ENCODE assay signal across 21 cellular contexts in genomic region chr9:86723351-86723750, GRCh38.
DNase-seq lines count a peak whose midpoint lies in the region; ATAC-seq and TF ChIP-seq lines count a peak whose summit lies in the region.
"Had no signal": no experiment of that assay in that cellular context is flagged by ENCODE, and none has a peak within 500 bp of the region (broad histone marks: within the 10 kb centered on the region; RNA-seq: fewer than 3 reads in every experiment).

No MANE protein-coding gene starts in this region.

- H3K4me1 ChIP-seq in osteoblast (ENCODE audit: insufficient read depth, low read length), result peaks cover 23% of the 10 kb centered on the region
- H3K4me1 ChIP-seq in A673 (ENCODE audit: insufficient read depth, low read length, poor library complexity, severe bottlenecking), result peaks cover 8% of the 10 kb centered on the region

- H3K27ac Mint-ChIP-seq in activated naive CD8-positive, alpha-beta T cell treated with anti-CD3 and anti-CD28 coated beads, Interleukin-2, amount 10 ng/mL, durations not matched to agents 7 days and 5 days, result no peak overlapping the region
- H3K27ac Mint-ChIP-seq in activated naive CD8-positive, alpha-beta T cell treated with anti-CD3 and anti-CD28 coated beads for 36 hours, result no peak overlapping the region
- no peak overlapping the region for H3K27ac Mint-ChIP-seq in central memory CD8-positive, alpha-beta T cell (ENCODE audit: low read depth)
- H3K27ac Mint-ChIP-seq: activated naive CD4-positive, alpha-beta T cell treated with anti-CD3 and anti-CD28 coated beads for 36 hours had no signal

- no peaks in the 10 kb centered on the region for H3K36me3 ChIP-seq in osteoblast (ENCODE audit: insufficient read depth, low read length)
- no peaks in the 10 kb centered on the region for H3K36me3 ChIP-seq in A673 (ENCODE audit: insufficient read depth, low read length, poor library complexity, severe bottlenecking)
- H3K36me3 ChIP-seq: heart left ventricle, transverse colon had no signal

- H3K4me3 ChIP-seq in osteoblast (ENCODE audit: insufficient read depth, low read length) (no peak overlapping the region), A673 (ENCODE audit: low read depth, low read length, poor library complexity, severe bottlenecking) (no peak overlapping the region)
- H3K4me3 ChIP-seq: heart left ventricle, transverse colon had no signal

- CTCF ChIA-PET in A673 (lab: Charles Lee), result no interaction called here

- H3K27me3 Mint-ChIP-seq in activated naive CD8-positive, alpha-beta T cell treated with anti-CD3 and anti-CD28 coated beads, Interleukin-2, amount 10 ng/mL, durations not matched to agents 7 days and 5 days, result peaks cover 7% of the 10 kb centered on the region
- H3K27me3 Mint-ChIP-seq in activated naive CD8-positive, alpha-beta T cell treated with anti-CD3 and anti-CD28 coated beads for 36 hours, result peaks cover 11% of the 10 kb centered on the region
- peaks cover 27% of the 10 kb centered on the region for H3K27me3 Mint-ChIP-seq in central memory CD8-positive, alpha-beta T cell

- H4K20me1 ChIP-seq in osteoblast (ENCODE audit: insufficient read depth, low read length), result no peaks in the 10 kb centered on the region

- H3K4me3 Mint-ChIP-seq in activated naive CD8-positive, alpha-beta T cell treated with anti-CD3 and anti-CD28 coated beads, Interleukin-2, amount 10 ng/mL, durations not matched to agents 7 days and 5 days, result no peak overlapping the region
- H3K4me3 Mint-ChIP-seq in activated naive CD8-positive, alpha-beta T cell treated with anti-CD3 and anti-CD28 coated beads for 36 hours, result no peak overlapping the region
- no peak overlapping the region for H3K4me3 Mint-ChIP-seq in central memory CD8-positive, alpha-beta T cell
- H3K4me3 Mint-ChIP-seq: activated naive CD4-positive, alpha-beta T cell treated with anti-CD3 and anti-CD28 coated beads for 36 hours had no signal

- H3K9me3 ChIP-seq in osteoblast (ENCODE audit: low read depth, low read length) (no peaks in the 10 kb centered on the region), A673 (ENCODE audit: low read depth, low read length, poor library complexity, severe bottlenecking) (no peaks in the 10 kb centered on the region)
- H3K9me3 ChIP-seq: transverse colon had no signal

- H3K9me3 Mint-ChIP-seq in activated naive CD8-positive, alpha-beta T cell treated with anti-CD3 and anti-CD28 coated beads, Interleukin-2, amount 10 ng/mL, durations not matched to agents 7 days and 5 days, result no peaks in the 10 kb centered on the region
- no peaks in the 10 kb centered on the region for H3K9me3 Mint-ChIP-seq in activated naive CD8-positive, alpha-beta T cell treated with anti-CD3 and anti-CD28 coated beads for 36 hours
- H3K9me3 Mint-ChIP-seq in central memory CD8-positive, alpha-beta T cell, result no peaks in the 10 kb centered on the region
- H3K9me3 Mint-ChIP-seq: activated naive CD4-positive, alpha-beta T cell treated with anti-CD3 and anti-CD28 coated beads for 36 hours had no signal

- H3K4me1 Mint-ChIP-seq in activated naive CD8-positive, alpha-beta T cell treated with anti-CD3 and anti-CD28 coated beads, Interleukin-2, amount 10 ng/mL, durations not matched to agents 7 days and 5 days, result peaks cover 7% of the 10 kb centered on the region
- no peaks in the 10 kb centered on the region for H3K4me1 Mint-ChIP-seq in activated naive CD8-positive, alpha-beta T cell treated with anti-CD3 and anti-CD28 coated beads for 36 hours
- peaks cover 6% of the 10 kb centered on the region for H3K4me1 Mint-ChIP-seq in central memory CD8-positive, alpha-beta T cell

- H3K27me3 ChIP-seq in osteoblast (ENCODE audit: insufficient read depth, low read length) (no peaks in the 10 kb centered on the region), A673 (replicated peaks; ENCODE audit: insufficient read depth, low read depth, low read length, poor library complexity) (no peaks in the 10 kb centered on the region)
- H3K27me3 ChIP-seq: heart left ventricle, transverse colon had no signal

- TF ChIP-seq CTCF in osteoblast (IDR thresholded peaks at IDR 0.05; ENCODE audit: extremely low read depth, low read depth, low read length) (no peak), A673 (conservative IDR thresholded peaks at IDR 0.05; ENCODE audit: low read depth, low read length) (no peak)

- intact Hi-C loops in A673 (cut with micrococcal nuclease; ENCODE audit: unreplicated experiment), result no loop called here

- ATAC-seq in activated naive CD8-positive, alpha-beta T cell treated with anti-CD3 and anti-CD28 coated beads, Interleukin-2, amount 10 ng/mL, durations not matched to agents 7 days and 5 days (ENCODE audit: low read depth), result peak; percentile 58
- peak; percentile 36 for ATAC-seq in central memory CD8-positive, alpha-beta T cell (replicated peaks; ENCODE audit: extremely low read depth, poor library complexity, severe bottlenecking)
- ATAC-seq: heart left ventricle had no signal

- H3K27ac ChIP-seq in osteoblast (ENCODE audit: low read depth, low read length), result no peak overlapping the region
- no peak overlapping the region for H3K27ac ChIP-seq in A673 (ENCODE audit: low read depth, low read length, poor library complexity, severe bottlenecking)

- BruUV-seq in A673 (replicated peaks; lab: Mats Ljungman, UMichigan), result no TSS peak

- POLR2A ChIA-PET in activated naive CD8-positive, alpha-beta T cell treated with anti-CD3 and anti-CD28 coated beads, Interleukin-2, amount 10 ng/mL, durations not matched to agents 7 days and 5 days (lab: Charles Lee), result no interaction called here
- POLR2A ChIA-PET in A673 (lab: Charles Lee; ENCODE audit: low non-redundant PET), result no interaction called here

- H2AFZ ChIP-seq in osteoblast (ENCODE audit: low read length), result peak overlapping the region; percentile 62

- no peak for DNase-seq in activated naive CD8-positive, alpha-beta T cell treated with anti-CD3 and anti-CD28 coated beads, Interleukin-2, amount 10 ng/mL, durations not matched to agents 7 days and 5 days
- no peak for DNase-seq in activated naive CD8-positive, alpha-beta T cell treated with anti-CD3 and anti-CD28 coated beads for 36 hours
- no peak for DNase-seq in central memory CD8-positive, alpha-beta T cell (ENCODE audit: low spot score in 2 of 2)
- no peak for DNase-seq in osteoblast (ENCODE audit: insufficient read length, low spot score, missing footprints)
- DNase-seq in NCI-H345 treated with DMSO at 0.1 percent for 48 hours (lab: John Stamatoyannopoulos, UW; ENCODE audit: unreplicated experiment), result no peak
- DNase-seq in A673 (ENCODE audit: low spot score), result no peak
- no peak for DNase-seq in NCI-H2081 (lab: John Stamatoyannopoulos, UW)
- DNase-seq in NAMALWA (ENCODE audit: low spot score), result no peak
- DNase-seq: ACHN; activated CD4-positive, CD25-positive, alpha-beta regulatory T cell treated with anti-CD3 and anti-CD28 coated beads, Interleukin-2, amount 50 U/mL, for 72 hours; activated naive CD4-positive, alpha-beta T cell treated with anti-CD3 and anti-CD28 coated beads for 36 hours; EL; erythroblast; heart left ventricle; midbrain; NCI-H1105; NCI-H2171 treated with DMSO at 0.1 percent for 48 hours; NK-92 treated with Interleukin-12 subunit alpha and Interleukin-12 subunit beta, amount 100 ng/mL, for 24 hours; occipital lobe; stimulated activated CD4-positive, alpha-beta T cell treated with anti-CD3 and anti-CD28 coated beads, Interleukin-4, amount 100 ng/mL, for 24 hours; transverse colon had no signal

- no peaks in the 10 kb centered on the region for H3K79me2 ChIP-seq in osteoblast (ENCODE audit: insufficient read depth, low read length)

- no peak overlapping the region for H3K4me2 ChIP-seq in osteoblast (ENCODE audit: insufficient read depth, low read length)

- H3K36me3 Mint-ChIP-seq in activated naive CD8-positive, alpha-beta T cell treated with anti-CD3 and anti-CD28 coated beads, Interleukin-2, amount 10 ng/mL, durations not matched to agents 7 days and 5 days, result no peaks in the 10 kb centered on the region
- H3K36me3 Mint-ChIP-seq in activated naive CD8-positive, alpha-beta T cell treated with anti-CD3 and anti-CD28 coated beads for 36 hours, result no peaks in the 10 kb centered on the region
- H3K36me3 Mint-ChIP-seq in central memory CD8-positive, alpha-beta T cell (ENCODE audit: insufficient read depth), result no peaks in the 10 kb centered on the region
